ENCODE assay signal across 12 cellular contexts in genomic region chr1:209653915-209654351, GRCh38. TPM values are rescaled to one million over a fixed set of nuclear protein-coding genes. Genes with fewer than 3 reads are reported as not detected.
DNase-seq lines count a peak whose midpoint lies in the region; ATAC-seq and TF ChIP-seq lines count a peak whose summit lies in the region.
"Had no signal": no experiment of that assay in that cellular context is flagged by ENCODE, and none has a peak within 500 bp of the region (broad histone marks: within the 10 kb centered on the region; RNA-seq: fewer than 3 reads in every experiment).

No MANE protein-coding gene starts in this region.

- no peaks in the 10 kb centered on the region for H3K36me3 ChIP-seq in breast epithelium
- no peaks in the 10 kb centered on the region for H3K36me3 ChIP-seq in trophoblast cell (ENCODE audit: control insufficient read depth in 1 of 2, insufficient read depth in 2 of 2, low read length in 2 of 2)

- no peak overlapping the region for H4K8ac ChIP-seq in trophoblast cell (ENCODE audit: low read depth, low read length)

- CTCF ChIA-PET in activated CD8-positive, alpha-beta memory T cell treated with anti-CD3 and anti-CD28 coated beads, Interleukin-2, amount 10 ng/mL, durations not matched to agents 7 days and 5 days (lab: Charles Lee): interaction anchor here (1.8 to 2.6 kb wide), 2 partner anchors 27 to 39 kb away, joined by 4 to 8 read pairs; no protein-coding TSS in a partner anchor
- CTCF ChIA-PET in GM10248 (lab: Yijun Ruan, JAX): interaction anchor here (0.9 to 6.2 kb wide), 12 partner anchors 11 to 658 kb away, joined by 3 to 26 read pairs (median 3); partner anchors contain the start of gene G0S2

- no peak overlapping the region for H3K14ac ChIP-seq in trophoblast cell (ENCODE audit: low read length)

- H3K36me3 Mint-ChIP-seq in activated CD8-positive, alpha-beta memory T cell treated with anti-CD3 and anti-CD28 coated beads, Interleukin-2, amount 10 ng/mL, durations not matched to agents 7 days and 5 days: no peaks in the 10 kb centered on the region
- H3K36me3 Mint-ChIP-seq: activated naive CD4-positive, alpha-beta T cell treated with anti-CD3 and anti-CD28 coated beads, Interleukin-2, amount 10 ng/mL, durations not matched to agents 7 days and 5 days had no signal

- H3K79me1 ChIP-seq in trophoblast cell (ENCODE audit: low read length): peaks cover 6% of the 10 kb centered on the region

- H3K4me1 Mint-ChIP-seq in activated CD8-positive, alpha-beta memory T cell treated with anti-CD3 and anti-CD28 coated beads, Interleukin-2, amount 10 ng/mL, durations not matched to agents 7 days and 5 days: peaks cover 30% of the 10 kb centered on the region

- no peak overlapping the region for H3K23ac ChIP-seq in trophoblast cell (ENCODE audit: low read length)

- no peak overlapping the region for H4K12ac ChIP-seq in trophoblast cell (ENCODE audit: low read depth, low read length)

- peak overlapping the region; percentile 66 to 88 for H3K27ac ChIP-seq in breast epithelium
- no peak overlapping the region for H3K27ac ChIP-seq in trophoblast cell (ENCODE audit: low read depth, low read length)

- H2BK120ac ChIP-seq in trophoblast cell (ENCODE audit: insufficient read depth, low read length, poor library complexity): peak overlapping the region; percentile 18

- H3K4me3 Mint-ChIP-seq in activated CD8-positive, alpha-beta memory T cell treated with anti-CD3 and anti-CD28 coated beads, Interleukin-2, amount 10 ng/mL, durations not matched to agents 7 days and 5 days: no peak overlapping the region
- H3K4me3 Mint-ChIP-seq: activated naive CD4-positive, alpha-beta T cell treated with anti-CD3 and anti-CD28 coated beads, Interleukin-2, amount 10 ng/mL, durations not matched to agents 7 days and 5 days; GM23338 had no signal

- peak overlapping the region; percentile 31 for H4K91ac ChIP-seq in trophoblast cell (ENCODE audit: low read depth, low read length)

- no peak overlapping the region for H3K4me2 ChIP-seq in trophoblast cell (ENCODE audit: low read length)

- POLR2A ChIA-PET in GM10248 (lab: Yijun Ruan, JAX): no interaction called here

- H3K79me2 ChIP-seq in trophoblast cell (ENCODE audit: control insufficient read depth, insufficient read depth, low read length, poor library complexity): no peaks in the 10 kb centered on the region

- WGBS in trophoblast cell (ENCODE audit: extremely low coverage, insufficient coverage, insufficient read length): no CpG with 5 or more reads among the region's 7 CpGs

- no peaks in the 10 kb centered on the region for H3K9me3 Mint-ChIP-seq in activated CD8-positive, alpha-beta memory T cell treated with anti-CD3 and anti-CD28 coated beads, Interleukin-2, amount 10 ng/mL, durations not matched to agents 7 days and 5 days (ENCODE audit: low read depth)
- H3K9me3 Mint-ChIP-seq: activated naive CD4-positive, alpha-beta T cell treated with anti-CD3 and anti-CD28 coated beads, Interleukin-2, amount 10 ng/mL, durations not matched to agents 7 days and 5 days; GM23338 had no signal

- peak overlapping the region; percentile 18 for H2AK5ac ChIP-seq in trophoblast cell (ENCODE audit: low read length)

- H3K4ac ChIP-seq in trophoblast cell (ENCODE audit: low read depth, low read length): no peak overlapping the region

- peak; percentile 37 for ATAC-seq in GM19025 (IDR thresholded peaks at IDR 0.05; ENCODE audit: low read depth, unreplicated experiment)
- peak; percentile 48 for ATAC-seq in HG03108 (IDR thresholded peaks at IDR 0.05; ENCODE audit: unreplicated experiment)
- no peak for ATAC-seq in activated CD8-positive, alpha-beta memory T cell treated with anti-CD3 and anti-CD28 coated beads, Interleukin-2, amount 10 ng/mL, durations not matched to agents 7 days and 5 days

- no peaks in the 10 kb centered on the region for H3K27me3 Mint-ChIP-seq in activated CD8-positive, alpha-beta memory T cell treated with anti-CD3 and anti-CD28 coated beads, Interleukin-2, amount 10 ng/mL, durations not matched to agents 7 days and 5 days

- DNase-seq in breast epithelium (ENCODE audit: low spot score in 2 of 2) (no peak), trophoblast cell (no peak), posterior cingulate gyrus (no peak), GM10248 (ENCODE audit: extremely low spot score) (no peak), 8988T (no peak)
- DNase-seq in activated CD8-positive, alpha-beta memory T cell treated with anti-CD3 and anti-CD28 coated beads, Interleukin-2, amount 10 ng/mL, durations not matched to agents 7 days and 5 days: no peak
- DNase-seq: activated naive CD4-positive, alpha-beta T cell treated with anti-CD3 and anti-CD28 coated beads, Interleukin-2, amount 10 ng/mL, durations not matched to agents 7 days and 5 days; left cardiac atrium; NCI-H524 had no signal

- no peak overlapping the region for H2BK5ac ChIP-seq in trophoblast cell (ENCODE audit: low read depth, low read length, poor library complexity)

- TF ChIP-seq CTCF in breast epithelium (IDR thresholded peaks at IDR 0.05) (no peak), GM10248 (IDR thresholded peaks at IDR 0.05; ENCODE audit: control extremely low read depth, extremely low read depth, low read depth, missing control alignments) (no peak)

- H3K9ac ChIP-seq in trophoblast cell (ENCODE audit: low read length): no peak overlapping the region

- no peak overlapping the region for H2AFZ ChIP-seq in trophoblast cell (ENCODE audit: insufficient read depth, low read length, poor library complexity)
- H2AFZ ChIP-seq: GM23338 had no signal

- TF ChIP-seq POLR2A in breast epithelium (IDR thresholded peaks at IDR 0.05): no peak

- H3K4me1 ChIP-seq in breast epithelium (peaks cover 0 to 4% of the 10 kb centered on the region in 2 donors), trophoblast cell (ENCODE audit: control insufficient read depth in 1 of 2, insufficient read depth in 2 of 2, low read length in 2 of 2) (peaks cover 17 to 25% of the 10 kb centered on the region in 2 experiments)

- H3K9me3 ChIP-seq in breast epithelium (no peaks in the 10 kb centered on the region), trophoblast cell (ENCODE audit: insufficient read depth, low read depth, low read length) (no peaks in the 10 kb centered on the region)

- H3K27me3 ChIP-seq in breast epithelium (no peaks in the 10 kb centered on the region), trophoblast cell (ENCODE audit: insufficient read depth, low read length) (no peaks in the 10 kb centered on the region)

- peak overlapping the region; percentile 76 for H2BK12ac ChIP-seq in trophoblast cell (ENCODE audit: low read length)

- H3K18ac ChIP-seq in trophoblast cell (ENCODE audit: low read length): no peak overlapping the region

- H3K27ac Mint-ChIP-seq in activated CD8-positive, alpha-beta memory T cell treated with anti-CD3 and anti-CD28 coated beads, Interleukin-2, amount 10 ng/mL, durations not matched to agents 7 days and 5 days: no peak overlapping the region
- H3K27ac Mint-ChIP-seq: activated naive CD4-positive, alpha-beta T cell treated with anti-CD3 and anti-CD28 coated beads, Interleukin-2, amount 10 ng/mL, durations not matched to agents 7 days and 5 days had no signal

- intact Hi-C loops in breast epithelium (cut with DNase I; ENCODE audit: low total_unique reads) (loop anchor here (2.0 kb wide), 1 partner anchor 35 kb away; no protein-coding TSS in a partner anchor), posterior cingulate gyrus (cut with DNase I) (no loop called here)

- H3K4me3 ChIP-seq in breast epithelium: no peak overlapping the region
- H3K4me3 ChIP-seq in trophoblast cell (ENCODE audit: low read depth, low read length): no peak overlapping the region
- H3K4me3 ChIP-seq: GM23338 had no signal

RNA-seq across cellular contexts. Expression of gene LAMB3, which starts 1.7 kb away (rescaled TPM):
- 10 to 100 TPM; 23.9 to 48.0 (median 35.6) TPM for total RNA-seq in breast epithelium
- 3.6 and 4.0 TPM in 2 replicates for polyA plus RNA-seq in trophoblast cell (2013)
- total RNA-seq in activated CD8-positive, alpha-beta memory T cell treated with anti-CD3 and anti-CD28 coated beads, Interleukin-2, amount 10 ng/mL, durations not matched to agents 7 days and 5 days: 1 to 10 TPM; 1.3 to 2.5 TPM

RNA-seq across cellular contexts. Expression of gene G0S2, which starts 21.3 kb away (rescaled TPM):
- total RNA-seq in breast epithelium: 1,000 to 10,000 TPM in 1 of 3 donors, 100 to 1,000 TPM in 2; 198 to 1,307 (median 636) TPM
- 0.96 and 1.1 TPM in 2 replicates for polyA plus RNA-seq in trophoblast cell (2013)
- 1 to 10 TPM in 1 of 2 experiments, under 1 TPM in 1; 0.70 to 1.5 TPM for total RNA-seq in activated CD8-positive, alpha-beta memory T cell treated with anti-CD3 and anti-CD28 coated beads, Interleukin-2, amount 10 ng/mL, durations not matched to agents 7 days and 5 days

RNA-seq across cellular contexts. Expression of gene HSD11B1, which starts 50.7 kb away (rescaled TPM):
- total RNA-seq in breast epithelium: 10 to 100 TPM in 1 of 3 donors, 1 to 10 TPM in 1, under 1 TPM in 1; 0.88 to 90.1 (median 7.5) TPM
- 0.12 TPM in 1 of 2 replicates, not detected in the other for polyA plus RNA-seq in trophoblast cell (2013)
- total RNA-seq in activated CD8-positive, alpha-beta memory T cell treated with anti-CD3 and anti-CD28 coated beads, Interleukin-2, amount 10 ng/mL, durations not matched to agents 7 days and 5 days: under 1 TPM in 1 of 2 experiments, not detected in 1; 0.91 TPM
- total RNA-seq: GM23338 had no signal
- polyA plus RNA-seq: GM23338 had no signal

Comparison
In these comparisons a context has a peak if more than half of its experiments do, and no peak if none do; other contexts are left out.
1. RNA of gene LAMB3, which starts 1.7 kb away (total RNA-seq): 23.9 to 48.0 TPM in breast epithelium; 1.3 to 2.5 TPM in activated CD8-positive, alpha-beta memory T cell treated with anti-CD3 and anti-CD28 coated beads, Interleukin-2, amount 10 ng/mL, durations not matched to agents 7 days and 5 days; every median in the first group is over 4 times any median in the second.
2. RNA of gene G0S2, which starts 21.3 kb away (total RNA-seq): 198 to 1,307 TPM in breast epithelium; 0.70 to 1.5 TPM in activated CD8-positive, alpha-beta memory T cell treated with anti-CD3 and anti-CD28 coated beads, Interleukin-2, amount 10 ng/mL, durations not matched to agents 7 days and 5 days; every median in the first group is over 10 times any median in the second.